9 cellular contexts compared by ENCODE assay signal in genomic region chr3:191329654-191330308, GRCh38. TPM values are rescaled to one million over a fixed set of nuclear protein-coding genes. Genes with fewer than 3 reads are reported as not detected.
DNase-seq lines count a peak whose midpoint lies in the region; ATAC-seq, FAIRE-seq and TF ChIP-seq lines count a peak whose summit lies in the region.
"Had no signal": no experiment of that assay in that cellular context is flagged by ENCODE, and none has a peak within 500 bp of the region (broad histone marks: within the 10 kb centered on the region; RNA-seq: fewer than 3 reads in every experiment).

No MANE protein-coding gene starts in this region.

- intact Hi-C loops in CD4-positive, alpha-beta T cell (cut with DNase I, micrococcal nuclease): no loop called here

- H3K9ac ChIP-seq in astrocyte (ENCODE audit: low read length): peak overlapping the region; percentile 98

- no peak for FAIRE-seq in astrocyte (lab: Jason Lieb, UNC)

- CTCF ChIA-PET in CD4-positive, alpha-beta T cell (lab: Charles Lee): no interaction called here

- H3K27me3 Mint-ChIP-seq in CD4-positive, alpha-beta T cell: peaks cover 9% of the 10 kb centered on the region
- no peaks in the 10 kb centered on the region for H3K27me3 Mint-ChIP-seq in astrocyte (ENCODE audit: low read depth, unreplicated experiment)

- no peak for ATAC-seq in CD4-positive, alpha-beta T cell (ENCODE audit: poor library complexity)
- ATAC-seq in GM18909 (IDR thresholded peaks at IDR 0.05; ENCODE audit: poor library complexity, unreplicated experiment) (peak; percentile 29), HG03097 (IDR thresholded peaks at IDR 0.05; ENCODE audit: low FRiP score, unreplicated experiment) (peak; percentile 15)

- DNase-seq in CD4-positive, alpha-beta T cell: peak in 2 of 10 experiments; percentile 2 to 4
- DNase-seq in NCI-H748 (lab: John Stamatoyannopoulos, UW; ENCODE audit: unreplicated experiment) (peak; percentile 59), astrocyte (ENCODE audit: low read depth) (peak; percentile 63), hypothalamus (lab: John Stamatoyannopoulos, UW) (peak in 39 of 51 donors; percentile 16 to 69 (median 45)), renal cortical epithelial cell (ENCODE audit: low read depth) (peak; percentile 42), NCI-H226 (no peak)

- H3K27ac ChIP-seq in CD4-positive, alpha-beta T cell (ENCODE audit: low read depth, low read length): no peak overlapping the region
- peak overlapping the region; percentile 98 for H3K27ac ChIP-seq in astrocyte (ENCODE audit: low read depth, low read length)

- peak overlapping the region; percentile 96 for H3K4me2 ChIP-seq in astrocyte (ENCODE audit: low read length)

- no peaks in the 10 kb centered on the region for H3K36me3 ChIP-seq in astrocyte (ENCODE audit: insufficient read depth, low read length)

- H3K4me3 Mint-ChIP-seq in CD4-positive, alpha-beta T cell: peak overlapping the region; percentile 81
- H3K4me3 Mint-ChIP-seq in astrocyte (ENCODE audit: unreplicated experiment): peak overlapping the region; percentile 98

- no peaks in the 10 kb centered on the region for H3K9me3 Mint-ChIP-seq in CD4-positive, alpha-beta T cell
- H3K9me3 Mint-ChIP-seq in astrocyte (ENCODE audit: unreplicated experiment): no peaks in the 10 kb centered on the region

- no peaks in the 10 kb centered on the region for H3K9me3 ChIP-seq in CD4-positive, alpha-beta T cell (ENCODE audit: control insufficient read depth, low read length)
- H3K9me3 ChIP-seq in astrocyte (ENCODE audit: insufficient read depth, low read depth, low read length): no peaks in the 10 kb centered on the region

- peaks cover 41% of the 10 kb centered on the region for H3K4me1 Mint-ChIP-seq in CD4-positive, alpha-beta T cell (ENCODE audit: low read depth)
- H3K4me1 Mint-ChIP-seq in astrocyte (ENCODE audit: low read depth, unreplicated experiment): peaks cover 33% of the 10 kb centered on the region

- H3K4me3 ChIP-seq in astrocyte (ENCODE audit: insufficient read depth, low read depth, low read length): peak overlapping the region; percentile 92

- H3K4me1 ChIP-seq in astrocyte (ENCODE audit: insufficient read depth, low read length): peaks cover 29% of the 10 kb centered on the region

- H3K27me3 ChIP-seq in CD4-positive, alpha-beta T cell (ENCODE audit: control insufficient read depth, insufficient read depth, low read length): peaks cover 5% of the 10 kb centered on the region
- no peaks in the 10 kb centered on the region for H3K27me3 ChIP-seq in astrocyte (ENCODE audit: insufficient read depth, low read length)

- peaks cover 61% of the 10 kb centered on the region for H3K79me2 ChIP-seq in astrocyte (ENCODE audit: insufficient read depth, low read length)

- no peaks in the 10 kb centered on the region for H4K20me1 ChIP-seq in astrocyte (ENCODE audit: insufficient read depth, low read length)

- no peaks in the 10 kb centered on the region for H3K36me3 Mint-ChIP-seq in CD4-positive, alpha-beta T cell (ENCODE audit: low read depth)
- no peaks in the 10 kb centered on the region for H3K36me3 Mint-ChIP-seq in astrocyte (ENCODE audit: low read depth, unreplicated experiment)

- POLR2A ChIA-PET in CD4-positive, alpha-beta T cell (lab: Charles Lee): interaction anchor here (0.9 to 1.4 kb wide), 2 partner anchors 42 to 49 kb away, joined by 3 read pairs; no protein-coding TSS in a partner anchor

- peak overlapping the region; percentile 23 for H3K27ac Mint-ChIP-seq in CD4-positive, alpha-beta T cell
- H3K27ac Mint-ChIP-seq in astrocyte (ENCODE audit: unreplicated experiment): peak overlapping the region; percentile 96

- no peak for TF ChIP-seq CTCF in CD4-positive, alpha-beta T cell (IDR thresholded peaks at IDR 0.05)
- no peak for TF ChIP-seq CTCF in astrocyte (IDR thresholded peaks at IDR 0.05; ENCODE audit: insufficient read depth, low read depth, low read length)

- H2AFZ ChIP-seq in astrocyte (ENCODE audit: low read depth, low read length): peak overlapping the region; percentile 90

RNA-seq across cellular contexts. Expression of gene UTS2B, which starts 0.5 kb away (rescaled TPM):
- not detected for total RNA-seq in CD4-positive, alpha-beta T cell
- total RNA-seq in astrocyte: 0.75 TPM in 1 of 2 replicates, not detected in the other
- total RNA-seq in renal cortical epithelial cell: 0.80 TPM in 1 of 2 replicates, not detected in the other
- total RNA-seq: activated CD8-positive, alpha-beta memory T cell treated with anti-CD3 and anti-CD28 coated beads for 36 hours had no signal

RNA-seq across cellular contexts. Expression of gene CCDC50, which starts 0.6 kb away (rescaled TPM):
- 10 to 100 TPM; 16.7 to 16.8 TPM for total RNA-seq in CD4-positive, alpha-beta T cell
- total RNA-seq in astrocyte (88.1 and 89.9 TPM in 2 replicates), renal cortical epithelial cell (170 and 197 TPM in 2 replicates)
